Comparison of ENCODE assay signal across 1 cellular context in the genomic region with DNA sequence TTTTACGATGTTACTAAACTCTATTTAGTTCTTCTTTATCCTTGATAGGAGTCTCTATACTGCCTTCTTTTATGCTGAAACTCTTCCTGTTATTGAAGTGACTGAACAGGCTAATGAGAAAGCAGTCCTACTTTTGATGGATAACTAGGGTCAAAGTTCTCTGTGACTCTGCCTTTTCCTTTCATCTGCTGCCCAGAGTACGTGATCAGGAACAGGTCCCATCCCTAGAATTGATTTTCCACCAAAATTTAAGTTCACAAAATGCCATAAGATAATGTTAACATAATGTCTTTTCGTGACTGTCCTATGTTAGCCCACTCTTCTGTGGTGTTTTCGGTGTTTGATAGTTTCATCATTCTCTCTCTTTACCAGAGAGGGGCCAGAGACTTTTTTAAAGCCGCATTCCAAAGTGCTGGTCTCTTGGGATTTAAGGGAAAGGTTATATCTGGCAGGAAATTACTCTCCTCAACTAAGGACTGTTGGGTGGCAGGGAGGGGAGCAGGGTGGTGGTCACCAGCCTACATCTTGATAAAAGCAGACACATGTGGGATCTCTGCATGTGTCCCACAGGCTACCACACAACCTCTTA.
TF ChIP-seq lines count a peak whose summit lies in the region.

No MANE protein-coding gene starts in this region.

TF ChIP-seq in HepG2, 621 proteins besides CTCF, POLR2A, EP300 and RAD21 (continued from another document and continues in another):
- TF ChIP-seq, protein P1, sequence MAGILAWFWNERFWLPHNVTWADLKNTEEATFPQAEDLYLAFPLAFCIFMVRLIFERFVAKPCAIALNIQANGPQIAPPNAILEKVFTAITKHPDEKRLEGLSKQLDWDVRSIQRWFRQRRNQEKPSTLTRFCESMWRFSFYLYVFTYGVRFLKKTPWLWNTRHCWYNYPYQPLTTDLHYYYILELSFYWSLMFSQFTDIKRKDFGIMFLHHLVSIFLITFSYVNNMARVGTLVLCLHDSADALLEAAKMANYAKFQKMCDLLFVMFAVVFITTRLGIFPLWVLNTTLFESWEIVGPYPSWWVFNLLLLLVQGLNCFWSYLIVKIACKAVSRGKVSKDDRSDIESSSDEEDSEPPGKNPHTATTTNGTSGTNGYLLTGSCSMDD (CRISPR knock-in tag; IDR thresholded peaks at IDR 0.05): no peak
- TF ChIP-seq, protein P2, sequence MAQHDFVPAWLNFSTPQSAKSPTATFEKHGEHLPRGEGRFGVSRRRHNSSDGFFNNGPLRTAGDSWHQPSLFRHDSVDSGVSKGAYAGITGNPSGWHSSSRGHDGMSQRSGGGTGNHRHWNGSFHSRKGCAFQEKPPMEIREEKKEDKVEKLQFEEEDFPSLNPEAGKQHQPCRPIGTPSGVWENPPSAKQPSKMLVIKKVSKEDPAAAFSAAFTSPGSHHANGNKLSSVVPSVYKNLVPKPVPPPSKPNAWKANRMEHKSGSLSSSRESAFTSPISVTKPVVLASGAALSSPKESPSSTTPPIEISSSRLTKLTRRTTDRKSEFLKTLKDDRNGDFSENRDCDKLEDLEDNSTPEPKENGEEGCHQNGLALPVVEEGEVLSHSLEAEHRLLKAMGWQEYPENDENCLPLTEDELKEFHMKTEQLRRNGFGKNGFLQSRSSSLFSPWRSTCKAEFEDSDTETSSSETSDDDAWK (CRISPR knock-in tag; IDR thresholded peaks at IDR 0.05): no peak
- TF ChIP-seq ZZZ3 (CRISPR knock-in tag; IDR thresholded peaks at IDR 0.05; ENCODE audit: borderline replicate concordance): no peak
- TF ChIP-seq TBP (CRISPR knock-in tag; IDR thresholded peaks at IDR 0.05): no peak
- no peak for TF ChIP-seq ZNF10 (CRISPR knock-in tag; IDR thresholded peaks at IDR 0.05; ENCODE audit: borderline replicate concordance, low read depth)
- peak; percentile 66; the same call in 1 of the 2 replicates for TF ChIP-seq ERF (CRISPR knock-in tag; IDR thresholded peaks at IDR 0.05)
- TF ChIP-seq SATB2 (CRISPR knock-in tag; IDR thresholded peaks at IDR 0.05): no peak
- TF ChIP-seq ZNF549 (CRISPR knock-in tag; IDR thresholded peaks at IDR 0.05): no peak
- no peak for TF ChIP-seq NFE2L1 (CRISPR knock-in tag; IDR thresholded peaks at IDR 0.05; ENCODE audit: borderline replicate concordance)
- no peak for TF ChIP-seq KLF16 (CRISPR knock-in tag; IDR thresholded peaks at IDR 0.05)
- TF ChIP-seq ZNF343 (CRISPR knock-in tag; IDR thresholded peaks at IDR 0.05): no peak
- no peak for TF ChIP-seq RELA (CRISPR knock-in tag; IDR thresholded peaks at IDR 0.05)
- peak; percentile 21; the same call in 1 of the 2 replicates for TF ChIP-seq ZNF629 (CRISPR knock-in tag; conservative IDR thresholded peaks at IDR 0.05)
- TF ChIP-seq SOX6 (IDR thresholded peaks at IDR 0.05): no peak
- peak; percentile 77 for TF ChIP-seq SOX6 (CRISPR knock-in tag; IDR thresholded peaks at IDR 0.05)
- no peak for TF ChIP-seq ZNF337 (CRISPR knock-in tag; IDR thresholded peaks at IDR 0.05; ENCODE audit: borderline replicate concordance, low read depth)
- TF ChIP-seq ZKSCAN1 (IDR thresholded peaks at IDR 0.05; ENCODE audit: low read length): no peak
- TF ChIP-seq ZNF724P (CRISPR knock-in tag; IDR thresholded peaks at IDR 0.05; ENCODE audit: borderline replicate concordance): no peak
- no peak for TF ChIP-seq MED13 (CRISPR knock-in tag; IDR thresholded peaks at IDR 0.05)
- TF ChIP-seq, protein P3, sequence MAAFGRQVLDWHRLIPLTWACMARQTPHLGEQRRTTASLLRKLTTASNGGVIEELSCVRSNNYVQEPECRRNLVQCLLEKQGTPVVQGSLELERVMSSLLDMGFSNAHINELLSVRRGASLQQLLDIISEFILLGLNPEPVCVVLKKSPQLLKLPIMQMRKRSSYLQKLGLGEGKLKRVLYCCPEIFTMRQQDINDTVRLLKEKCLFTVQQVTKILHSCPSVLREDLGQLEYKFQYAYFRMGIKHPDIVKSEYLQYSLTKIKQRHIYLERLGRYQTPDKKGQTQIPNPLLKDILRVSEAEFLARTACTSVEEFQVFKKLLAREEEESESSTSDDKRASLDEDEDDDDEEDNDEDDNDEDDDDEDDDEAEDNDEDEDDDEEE (CRISPR knock-in tag; IDR thresholded peaks at IDR 0.05): no peak
- TF ChIP-seq, protein P4, sequence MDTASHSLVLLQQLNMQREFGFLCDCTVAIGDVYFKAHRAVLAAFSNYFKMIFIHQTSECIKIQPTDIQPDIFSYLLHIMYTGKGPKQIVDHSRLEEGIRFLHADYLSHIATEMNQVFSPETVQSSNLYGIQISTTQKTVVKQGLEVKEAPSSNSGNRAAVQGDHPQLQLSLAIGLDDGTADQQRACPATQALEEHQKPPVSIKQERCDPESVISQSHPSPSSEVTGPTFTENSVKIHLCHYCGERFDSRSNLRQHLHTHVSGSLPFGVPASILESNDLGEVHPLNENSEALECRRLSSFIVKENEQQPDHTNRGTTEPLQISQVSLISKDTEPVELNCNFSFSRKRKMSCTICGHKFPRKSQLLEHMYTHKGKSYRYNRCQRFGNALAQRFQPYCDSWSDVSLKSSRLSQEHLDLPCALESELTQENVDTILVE (CRISPR knock-in tag; IDR thresholded peaks at IDR 0.05): no peak
- no peak; the same call in 1 of the 2 replicates for TF ChIP-seq ZNF772 (CRISPR knock-in tag; IDR thresholded peaks at IDR 0.05)
- TF ChIP-seq, protein P5, sequence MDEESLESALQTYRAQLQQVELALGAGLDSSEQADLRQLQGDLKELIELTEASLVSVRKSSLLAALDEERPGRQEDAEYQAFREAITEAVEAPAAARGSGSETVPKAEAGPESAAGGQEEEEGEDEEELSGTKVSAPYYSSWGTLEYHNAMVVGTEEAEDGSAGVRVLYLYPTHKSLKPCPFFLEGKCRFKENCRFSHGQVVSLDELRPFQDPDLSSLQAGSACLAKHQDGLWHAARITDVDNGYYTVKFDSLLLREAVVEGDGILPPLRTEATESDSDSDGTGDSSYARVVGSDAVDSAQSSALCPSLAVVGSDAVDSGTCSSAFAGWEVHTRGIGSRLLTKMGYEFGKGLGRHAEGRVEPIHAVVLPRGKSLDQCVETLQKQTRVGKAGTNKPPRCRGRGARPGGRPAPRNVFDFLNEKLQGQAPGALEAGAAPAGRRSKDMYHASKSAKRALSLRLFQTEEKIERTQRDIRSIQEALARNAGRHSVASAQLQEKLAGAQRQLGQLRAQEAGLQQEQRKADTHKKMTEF (CRISPR knock-in tag; IDR thresholded peaks at IDR 0.05): peak; percentile 73; the same call in 1 of the 2 replicates
- peak; percentile 87 for TF ChIP-seq MEIS2 (CRISPR knock-in tag; IDR thresholded peaks at IDR 0.05)
- TF ChIP-seq, protein P6, sequence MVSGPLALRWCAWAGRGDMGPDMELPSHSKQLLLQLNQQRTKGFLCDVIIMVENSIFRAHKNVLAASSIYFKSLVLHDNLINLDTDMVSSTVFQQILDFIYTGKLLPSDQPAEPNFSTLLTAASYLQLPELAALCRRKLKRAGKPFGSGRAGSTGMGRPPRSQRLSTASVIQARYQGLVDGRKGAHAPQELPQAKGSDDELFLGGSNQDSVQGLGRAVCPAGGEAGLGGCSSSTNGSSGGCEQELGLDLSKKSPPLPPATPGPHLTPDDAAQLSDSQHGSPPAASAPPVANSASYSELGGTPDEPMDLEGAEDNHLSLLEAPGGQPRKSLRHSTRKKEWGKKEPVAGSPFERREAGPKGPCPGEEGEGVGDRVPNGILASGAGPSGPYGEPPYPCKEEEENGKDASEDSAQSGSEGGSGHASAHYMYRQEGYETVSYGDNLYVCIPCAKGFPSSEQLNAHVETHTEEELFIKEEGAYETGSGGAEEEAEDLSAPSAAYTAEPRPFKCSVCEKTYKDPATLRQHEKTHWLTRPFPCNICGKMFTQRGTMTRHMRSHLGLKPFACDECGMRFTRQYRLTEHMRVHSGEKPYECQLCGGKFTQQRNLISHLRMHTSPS (CRISPR knock-in tag; IDR thresholded peaks at IDR 0.05; ENCODE audit: low read depth): no peak
- TF ChIP-seq, protein P7, sequence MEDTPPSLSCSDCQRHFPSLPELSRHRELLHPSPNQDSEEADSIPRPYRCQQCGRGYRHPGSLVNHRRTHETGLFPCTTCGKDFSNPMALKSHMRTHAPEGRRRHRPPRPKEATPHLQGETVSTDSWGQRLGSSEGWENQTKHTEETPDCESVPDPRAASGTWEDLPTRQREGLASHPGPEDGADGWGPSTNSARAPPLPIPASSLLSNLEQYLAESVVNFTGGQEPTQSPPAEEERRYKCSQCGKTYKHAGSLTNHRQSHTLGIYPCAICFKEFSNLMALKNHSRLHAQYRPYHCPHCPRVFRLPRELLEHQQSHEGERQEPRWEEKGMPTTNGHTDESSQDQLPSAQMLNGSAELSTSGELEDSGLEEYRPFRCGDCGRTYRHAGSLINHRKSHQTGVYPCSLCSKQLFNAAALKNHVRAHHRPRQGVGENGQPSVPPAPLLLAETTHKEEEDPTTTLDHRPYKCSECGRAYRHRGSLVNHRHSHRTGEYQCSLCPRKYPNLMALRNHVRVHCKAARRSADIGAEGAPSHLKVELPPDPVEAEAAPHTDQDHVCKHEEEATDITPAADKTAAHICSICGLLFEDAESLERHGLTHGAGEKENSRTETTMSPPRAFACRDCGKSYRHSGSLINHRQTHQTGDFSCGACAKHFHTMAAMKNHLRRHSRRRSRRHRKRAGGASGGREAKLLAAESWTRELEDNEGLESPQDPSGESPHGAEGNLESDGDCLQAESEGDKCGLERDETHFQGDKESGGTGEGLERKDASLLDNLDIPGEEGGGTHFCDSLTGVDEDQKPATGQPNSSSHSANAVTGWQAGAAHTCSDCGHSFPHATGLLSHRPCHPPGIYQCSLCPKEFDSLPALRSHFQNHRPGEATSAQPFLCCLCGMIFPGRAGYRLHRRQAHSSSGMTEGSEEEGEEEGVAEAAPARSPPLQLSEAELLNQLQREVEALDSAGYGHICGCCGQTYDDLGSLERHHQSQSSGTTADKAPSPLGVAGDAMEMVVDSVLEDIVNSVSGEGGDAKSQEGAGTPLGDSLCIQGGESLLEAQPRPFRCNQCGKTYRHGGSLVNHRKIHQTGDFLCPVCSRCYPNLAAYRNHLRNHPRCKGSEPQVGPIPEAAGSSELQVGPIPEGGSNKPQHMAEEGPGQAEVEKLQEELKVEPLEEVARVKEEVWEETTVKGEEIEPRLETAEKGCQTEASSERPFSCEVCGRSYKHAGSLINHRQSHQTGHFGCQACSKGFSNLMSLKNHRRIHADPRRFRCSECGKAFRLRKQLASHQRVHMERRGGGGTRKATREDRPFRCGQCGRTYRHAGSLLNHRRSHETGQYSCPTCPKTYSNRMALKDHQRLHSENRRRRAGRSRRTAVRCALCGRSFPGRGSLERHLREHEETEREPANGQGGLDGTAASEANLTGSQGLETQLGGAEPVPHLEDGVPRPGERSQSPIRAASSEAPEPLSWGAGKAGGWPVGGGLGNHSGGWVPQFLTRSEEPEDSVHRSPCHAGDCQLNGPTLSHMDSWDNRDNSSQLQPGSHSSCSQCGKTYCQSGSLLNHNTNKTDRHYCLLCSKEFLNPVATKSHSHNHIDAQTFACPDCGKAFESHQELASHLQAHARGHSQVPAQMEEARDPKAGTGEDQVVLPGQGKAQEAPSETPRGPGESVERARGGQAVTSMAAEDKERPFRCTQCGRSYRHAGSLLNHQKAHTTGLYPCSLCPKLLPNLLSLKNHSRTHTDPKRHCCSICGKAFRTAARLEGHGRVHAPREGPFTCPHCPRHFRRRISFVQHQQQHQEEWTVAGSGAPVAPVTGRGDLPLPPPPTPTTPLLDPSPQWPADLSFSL (CRISPR knock-in tag; IDR thresholded peaks at IDR 0.05): no peak
- TF ChIP-seq FOXA1 (IDR thresholded peaks at IDR 0.05): no peak
- TF ChIP-seq FOXA1 (CRISPR knock-in tag; IDR thresholded peaks at IDR 0.05): 0 out of 2 replicates have a peak, but pooled peaks have one; percentile 13
- TF ChIP-seq SAFB2 (CRISPR knock-in tag; IDR thresholded peaks at IDR 0.05; ENCODE audit: borderline replicate concordance, low read depth): no peak
- no peak; the same call in 1 of the 2 replicates for TF ChIP-seq TCF7L2 (IDR thresholded peaks at IDR 0.05; ENCODE audit: low read depth, low read length)
- TF ChIP-seq EZH2 (conservative IDR thresholded peaks at IDR 0.05; ENCODE audit: low read depth, low read length): no peak
- TF ChIP-seq ZFY (CRISPR knock-in tag; IDR thresholded peaks at IDR 0.05): no peak
- no peak for TF ChIP-seq ZNF775 (CRISPR knock-in tag; IDR thresholded peaks at IDR 0.05; ENCODE audit: borderline replicate concordance)
- TF ChIP-seq ZNF564 (CRISPR knock-in tag; IDR thresholded peaks at IDR 0.05): no peak
- TF ChIP-seq, protein P8, sequence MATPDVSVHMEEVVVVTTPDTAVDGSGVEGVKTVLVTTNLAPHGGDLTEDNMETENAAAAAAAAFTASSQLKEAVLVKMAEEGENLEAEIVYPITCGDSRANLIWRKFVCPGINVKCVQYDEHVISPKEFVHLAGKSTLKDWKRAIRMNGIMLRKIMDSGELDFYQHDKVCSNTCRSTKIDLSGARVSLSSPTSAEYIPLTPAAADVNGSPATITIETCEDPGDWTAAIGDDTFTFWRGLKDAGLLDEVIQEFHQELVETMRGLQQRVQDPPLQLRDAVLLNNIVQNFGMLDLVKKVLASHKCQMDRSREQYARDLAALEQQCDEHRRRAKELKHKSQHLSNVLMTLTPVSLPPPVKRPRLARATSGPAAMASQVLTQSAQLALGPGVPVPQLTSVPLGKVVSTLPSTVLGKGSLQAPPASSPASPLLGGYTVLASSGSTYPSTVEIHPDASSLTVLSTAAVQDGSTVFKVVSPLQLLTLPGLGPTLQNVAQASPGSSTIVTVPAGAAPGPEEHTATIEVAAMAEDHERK (CRISPR knock-in tag; IDR thresholded peaks at IDR 0.05; ENCODE audit: low read depth): 0 out of 2 replicates have a peak, but pooled peaks have one; percentile 30
- no peak for TF ChIP-seq SP2 (CRISPR knock-in tag; IDR thresholded peaks at IDR 0.05)
- TF ChIP-seq ZNF567 (CRISPR knock-in tag; IDR thresholded peaks at IDR 0.05; ENCODE audit: borderline replicate concordance): no peak
- no peak for TF ChIP-seq ZNF496 (CRISPR knock-in tag; IDR thresholded peaks at IDR 0.05; ENCODE audit: insufficient replicate concordance)
- no peak for TF ChIP-seq ZEB1 (IDR thresholded peaks at IDR 0.05; ENCODE audit: insufficient replicate concordance, low read depth)
- TF ChIP-seq ZNF709 (CRISPR knock-in tag; IDR thresholded peaks at IDR 0.05): no peak
- TF ChIP-seq, protein P9, sequence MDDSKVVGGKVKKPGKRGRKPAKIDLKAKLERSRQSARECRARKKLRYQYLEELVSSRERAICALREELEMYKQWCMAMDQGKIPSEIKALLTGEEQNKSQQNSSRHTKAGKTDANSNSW (CRISPR knock-in tag; IDR thresholded peaks at IDR 0.05; ENCODE audit: borderline replicate concordance): no peak
- TF ChIP-seq, protein P10, sequence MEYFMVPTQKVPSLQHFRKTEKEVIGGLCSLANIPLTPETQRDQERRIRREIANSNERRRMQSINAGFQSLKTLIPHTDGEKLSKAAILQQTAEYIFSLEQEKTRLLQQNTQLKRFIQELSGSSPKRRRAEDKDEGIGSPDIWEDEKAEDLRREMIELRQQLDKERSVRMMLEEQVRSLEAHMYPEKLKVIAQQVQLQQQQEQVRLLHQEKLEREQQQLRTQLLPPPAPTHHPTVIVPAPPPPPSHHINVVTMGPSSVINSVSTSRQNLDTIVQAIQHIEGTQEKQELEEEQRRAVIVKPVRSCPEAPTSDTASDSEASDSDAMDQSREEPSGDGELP (IDR thresholded peaks at IDR 0.05; ENCODE audit: borderline replicate concordance, low read depth): peak; percentile 46; the same call in 1 of the 2 replicates
- 0 out of 2 replicates have a peak, but pooled peaks have one; percentile 43 for TF ChIP-seq NFKBIZ (CRISPR knock-in tag; IDR thresholded peaks at IDR 0.05)
- no peak; the same call in 1 of the 2 replicates for TF ChIP-seq ZNF589 (CRISPR knock-in tag; conservative IDR thresholded peaks at IDR 0.05)
- no peak for TF ChIP-seq ZNF660 (CRISPR knock-in tag; IDR thresholded peaks at IDR 0.05; ENCODE audit: borderline replicate concordance, low read depth)
- no peak for TF ChIP-seq ZFYVE20 (CRISPR knock-in tag; IDR thresholded peaks at IDR 0.05; ENCODE audit: borderline replicate concordance, low read depth)
- no peak for TF ChIP-seq ZNF432 (CRISPR knock-in tag; IDR thresholded peaks at IDR 0.05; ENCODE audit: borderline replicate concordance)
- no peak for TF ChIP-seq SP1 (IDR thresholded peaks at IDR 0.05)
- no peak for TF ChIP-seq SP1 (CRISPR knock-in tag; IDR thresholded peaks at IDR 0.05)
